22 cellular contexts compared by ENCODE assay signal in genomic region chr16:78479723-78480122, GRCh38.
"Had no signal": no experiment of that assay in that cellular context is flagged by ENCODE, and none has a peak within 500 bp of the region (broad histone marks: within the 10 kb centered on the region; RNA-seq: fewer than 3 reads in every experiment).

No MANE protein-coding gene starts in this region.

- DNase-seq: colonic mucosa; cortex of kidney; effector CD8-positive, alpha-beta T cell; effector memory CD8-positive, alpha-beta T cell; foreskin keratinocyte; heart left ventricle; hypothalamus; left cardiac atrium; left lung; left ventricle myocardium superior; lower lobe of right lung; mesenchymal stem cell; midbrain; naive thymus-derived CD4-positive, alpha-beta T cell had no signal

- H3K27me3 ChIP-seq: colonic mucosa, esophagus muscularis mucosa, foreskin keratinocyte, gastroesophageal sphincter, heart left ventricle, hepatocyte, left lung had no signal

- H3K4me3 ChIP-seq: colonic mucosa, esophagus muscularis mucosa, gastroesophageal sphincter, heart left ventricle, hepatocyte, left lung, lower lobe of right lung had no signal

- H3K4me3 Mint-ChIP-seq: dendritic cell treated with granulocyte-macrophage colony-stimulating factor and Interleukin-4, amounts not matched to agents 40 ng/mL and 50 ng/mL, for 4 days; effector memory CD8-positive, alpha-beta T cell; naive thymus-derived CD4-positive, alpha-beta T cell had no signal

- H3K4me1 ChIP-seq: colonic mucosa, esophagus muscularis mucosa, foreskin keratinocyte, gastroesophageal sphincter, heart left ventricle, left lung, lower lobe of right lung had no signal

- H3K4me1 Mint-ChIP-seq: naive thymus-derived CD4-positive, alpha-beta T cell had no signal

- H3K27ac Mint-ChIP-seq: dendritic cell treated with granulocyte-macrophage colony-stimulating factor and Interleukin-4, amounts not matched to agents 40 ng/mL and 50 ng/mL, for 4 days; effector memory CD8-positive, alpha-beta T cell; naive thymus-derived CD4-positive, alpha-beta T cell had no signal

- H3K79me2 ChIP-seq: hepatocyte had no signal

- H3K4me2 ChIP-seq: hepatocyte had no signal

- ATAC-seq: effector memory CD8-positive, alpha-beta T cell; foreskin keratinocyte; gastroesophageal sphincter; heart left ventricle; left cardiac atrium; left lung; left ventricle myocardium superior; lower lobe of right lung; naive thymus-derived CD4-positive, alpha-beta T cell had no signal

- H2AFZ ChIP-seq: hepatocyte had no signal

- H3K36me3 ChIP-seq: colonic mucosa, esophagus muscularis mucosa, gastroesophageal sphincter, heart left ventricle, left lung, lower lobe of right lung had no signal

- H3K9me3 ChIP-seq: colonic mucosa, esophagus muscularis mucosa, gastroesophageal sphincter, heart left ventricle, left lung, lower lobe of right lung had no signal

- H3K9me3 Mint-ChIP-seq: dendritic cell treated with granulocyte-macrophage colony-stimulating factor and Interleukin-4, amounts not matched to agents 40 ng/mL and 50 ng/mL, for 4 days; effector memory CD8-positive, alpha-beta T cell; naive thymus-derived CD4-positive, alpha-beta T cell had no signal

- H3K27ac ChIP-seq: colonic mucosa, esophagus muscularis mucosa, foreskin keratinocyte, gastroesophageal sphincter, heart left ventricle, hepatocyte, left lung, lower lobe of right lung had no signal

- H3K36me3 Mint-ChIP-seq: naive thymus-derived CD4-positive, alpha-beta T cell had no signal

- FAIRE-seq: endothelial cell of umbilical vein, frontal cortex, islet of Langerhans, keratinocyte had no signal

- H3K27me3 Mint-ChIP-seq: dendritic cell treated with granulocyte-macrophage colony-stimulating factor and Interleukin-4, amounts not matched to agents 40 ng/mL and 50 ng/mL, for 4 days; effector memory CD8-positive, alpha-beta T cell; naive thymus-derived CD4-positive, alpha-beta T cell had no signal
